Comparison of ENCODE assay signal across 3 cellular contexts in the genomic region with DNA sequence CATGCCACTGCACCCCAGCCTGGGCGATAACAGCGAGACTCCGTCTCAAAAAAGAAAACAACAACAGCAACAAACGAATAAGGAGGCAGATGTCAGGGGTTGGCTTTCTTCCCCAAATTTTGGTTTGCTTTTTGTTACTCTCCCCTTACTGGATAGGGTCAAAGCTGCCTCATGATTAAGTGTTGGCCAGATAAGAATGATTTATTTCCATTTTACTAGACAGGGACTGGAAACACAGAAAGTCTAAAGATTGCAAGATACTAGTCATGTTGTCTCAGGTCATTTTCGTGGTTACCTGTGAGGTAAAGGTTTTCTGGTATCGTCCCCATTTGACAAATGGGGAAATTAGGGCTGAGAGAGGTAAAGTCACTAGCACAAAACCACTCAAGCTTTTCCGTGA.
TF ChIP-seq lines count a peak whose summit lies in the region.

No MANE protein-coding gene starts in this region.

TF ChIP-seq in GM23338, 12 proteins besides CTCF, POLR2A, EP300 and RAD21:
- no peak for TF ChIP-seq JUNB (IDR thresholded peaks at IDR 0.05; ENCODE audit: unreplicated experiment)
TF ChIP-seq in GM23338: peak in this region for 0.

TF ChIP-seq in K562, 482 proteins besides CTCF, POLR2A, EP300 and RAD21:
- TF ChIP-seq, protein P1, sequence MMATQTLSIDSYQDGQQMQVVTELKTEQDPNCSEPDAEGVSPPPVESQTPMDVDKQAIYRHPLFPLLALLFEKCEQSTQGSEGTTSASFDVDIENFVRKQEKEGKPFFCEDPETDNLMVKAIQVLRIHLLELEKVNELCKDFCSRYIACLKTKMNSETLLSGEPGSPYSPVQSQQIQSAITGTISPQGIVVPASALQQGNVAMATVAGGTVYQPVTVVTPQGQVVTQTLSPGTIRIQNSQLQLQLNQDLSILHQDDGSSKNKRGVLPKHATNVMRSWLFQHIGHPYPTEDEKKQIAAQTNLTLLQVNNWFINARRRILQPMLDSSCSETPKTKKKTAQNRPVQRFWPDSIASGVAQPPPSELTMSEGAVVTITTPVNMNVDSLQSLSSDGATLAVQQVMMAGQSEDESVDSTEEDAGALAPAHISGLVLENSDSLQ (IDR thresholded peaks at IDR 0.05) = peak; percentile 62
- TF ChIP-seq ZNF586 (CRISPR knock-in tag; conservative IDR thresholded peaks at IDR 0.05) (no peak), MEIS2 (IDR thresholded peaks at IDR 0.05; ENCODE audit: partially characterized antibody) (peak; percentile 82)
- TF ChIP-seq, protein P2, sequence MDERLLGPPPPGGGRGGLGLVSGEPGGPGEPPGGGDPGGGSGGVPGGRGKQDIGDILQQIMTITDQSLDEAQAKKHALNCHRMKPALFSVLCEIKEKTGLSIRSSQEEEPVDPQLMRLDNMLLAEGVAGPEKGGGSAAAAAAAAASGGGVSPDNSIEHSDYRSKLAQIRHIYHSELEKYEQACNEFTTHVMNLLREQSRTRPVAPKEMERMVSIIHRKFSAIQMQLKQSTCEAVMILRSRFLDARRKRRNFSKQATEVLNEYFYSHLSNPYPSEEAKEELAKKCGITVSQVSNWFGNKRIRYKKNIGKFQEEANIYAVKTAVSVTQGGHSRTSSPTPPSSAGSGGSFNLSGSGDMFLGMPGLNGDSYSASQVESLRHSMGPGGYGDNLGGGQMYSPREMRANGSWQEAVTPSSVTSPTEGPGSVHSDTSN (CRISPR knock-in tag; IDR thresholded peaks at IDR 0.05; ENCODE audit: low read depth) = no peak
- TF ChIP-seq, protein P2 (tag; conservative IDR thresholded peaks at IDR 0.05; ENCODE audit: low read depth) = peak; percentile 89

TF ChIP-seq in GM12891, 5 proteins besides CTCF, POLR2A, EP300 and RAD21:
- TF ChIP-seq TAF1 (IDR thresholded peaks at IDR 0.05; ENCODE audit: low read depth, low read length) (no peak), POLR2AphosphoS5 (IDR thresholded peaks at IDR 0.05; ENCODE audit: low read depth, low read length) (no peak), PAX5 (IDR thresholded peaks at IDR 0.05; ENCODE audit: insufficient read depth, low read length, severe bottlenecking) (no peak), POU2F2 (IDR thresholded peaks at IDR 0.05; ENCODE audit: low read depth, low read length) (no peak), SPI1 (IDR thresholded peaks at IDR 0.05; ENCODE audit: low read depth, low read length) (no peak)
